8 cellular contexts compared by ENCODE assay signal in the genomic region with DNA sequence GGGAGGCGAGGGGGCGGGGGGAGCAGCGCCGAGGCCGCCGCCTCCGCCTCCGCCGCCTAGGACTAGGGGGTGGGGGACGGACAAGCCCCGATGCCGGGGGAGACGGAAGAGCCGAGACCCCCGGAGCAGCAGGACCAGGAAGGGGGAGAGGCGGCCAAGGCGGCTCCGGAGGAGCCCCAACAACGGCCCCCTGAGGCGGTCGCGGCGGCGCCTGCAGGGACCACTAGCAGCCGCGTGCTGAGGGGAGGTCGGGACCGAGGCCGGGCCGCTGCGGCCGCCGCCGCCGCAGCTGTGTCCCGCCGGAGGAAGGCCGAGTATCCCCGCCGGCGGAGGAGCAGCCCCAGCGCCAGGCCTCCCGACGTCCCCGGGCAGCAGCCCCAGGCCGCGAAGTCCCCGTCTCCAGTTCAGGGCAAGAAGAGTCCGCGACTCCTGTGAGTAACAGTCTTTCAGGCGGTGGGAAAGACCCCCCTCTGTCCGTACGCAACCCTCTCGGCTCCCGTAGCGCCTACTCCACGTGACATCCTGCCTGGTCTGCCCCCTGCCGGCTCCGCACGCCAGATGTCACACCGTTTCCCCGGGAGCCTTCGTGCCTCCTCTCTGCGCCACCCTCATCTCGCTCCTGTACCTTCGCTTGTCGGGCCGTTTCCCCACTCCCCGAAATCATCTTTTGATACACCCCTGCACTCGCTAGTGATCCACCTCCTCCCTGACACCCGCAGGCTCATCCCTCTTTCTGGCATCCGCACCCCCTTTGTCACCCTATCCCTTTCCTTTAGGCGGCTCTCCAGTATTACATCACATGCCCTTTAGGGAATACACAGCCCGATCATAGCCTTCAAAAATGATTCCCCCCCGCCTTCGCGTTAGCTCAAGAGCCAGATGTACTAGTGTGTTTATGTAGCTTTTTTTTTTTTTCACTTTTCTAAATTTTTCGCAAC. TPM values are rescaled to one million over a fixed set of nuclear protein-coding genes. Genes with fewer than 3 reads are reported as not detected.
DNase-seq lines count a peak whose midpoint lies in the region; ATAC-seq lines count a peak whose summit lies in the region.

No MANE protein-coding gene starts in this region.

- H3K27me3 Mint-ChIP-seq in activated T-cell treated with anti-CD3 and anti-CD28 coated beads, Interleukin-2, amount 50 U/mL, for 24 hours: no peaks in the 10 kb centered on the region

- H3K9me3 ChIP-seq in muscle layer of colon (ENCODE audit: low read length): no peaks in the 10 kb centered on the region

- H3K4me3 Mint-ChIP-seq in activated T-cell treated with anti-CD3 and anti-CD28 coated beads, Interleukin-2, amount 50 U/mL, for 24 hours: peak overlapping the region; percentile 90

- no peaks in the 10 kb centered on the region for H3K9me3 Mint-ChIP-seq in activated T-cell treated with anti-CD3 and anti-CD28 coated beads, Interleukin-2, amount 50 U/mL, for 24 hours

- H3K27me3 ChIP-seq in muscle layer of colon (ENCODE audit: control insufficient read depth in 1 of 2, insufficient read depth in 2 of 2, low read length in 2 of 2): no peaks in the 10 kb centered on the region

- no peaks in the 10 kb centered on the region for H3K36me3 ChIP-seq in muscle layer of colon (ENCODE audit: insufficient read depth, low read length)

- peak overlapping the region; percentile 88 for H3K4me3 ChIP-seq in Jurkat, Clone E6-1 (ENCODE audit: low read length)
- H3K4me3 ChIP-seq in muscle layer of colon (ENCODE audit: low read depth in 1 of 2, low read length in 2 of 2): peak overlapping the region; percentile 93 to 94

- peaks cover 55% of the 10 kb centered on the region for H3K4me1 Mint-ChIP-seq in activated T-cell treated with anti-CD3 and anti-CD28 coated beads, Interleukin-2, amount 50 U/mL, for 24 hours (ENCODE audit: low read depth)

- H3K27ac ChIP-seq in muscle layer of colon (ENCODE audit: low read depth, low read length): peak overlapping the region; percentile 95

- ATAC-seq in GM21619 (IDR thresholded peaks at IDR 0.05; ENCODE audit: unreplicated experiment) (peak; percentile 38), esophagus mucosa (peak; percentile 71)

- peaks cover 74% of the 10 kb centered on the region for H3K36me3 Mint-ChIP-seq in activated T-cell treated with anti-CD3 and anti-CD28 coated beads, Interleukin-2, amount 50 U/mL, for 24 hours (ENCODE audit: low read depth)

- peak overlapping the region; percentile 100 for H3K27ac Mint-ChIP-seq in activated T-cell treated with anti-CD3 and anti-CD28 coated beads, Interleukin-2, amount 50 U/mL, for 24 hours

- H3K9ac ChIP-seq in muscle layer of colon (ENCODE audit: low read length): peak overlapping the region; percentile 84

- DNase-seq in DMS153 treated with DMSO at 0.1 percent for 48 hours (lab: John Stamatoyannopoulos, UW; ENCODE audit: unreplicated experiment) (peak; percentile 82), OCI-M2 (lab: John Stamatoyannopoulos, UW; ENCODE audit: unreplicated experiment) (peak; percentile 7)
- DNase-seq in Jurkat, Clone E6-1 (ENCODE audit: low read depth, low spot score): peak; percentile 90
- peak; percentile 94 for DNase-seq in activated T-cell treated with anti-CD3 and anti-CD28 coated beads, Interleukin-2, amount 50 U/mL, for 24 hours
- peak; percentile 85 to 87 for DNase-seq in stimulated activated CD8-positive, alpha-beta memory T cell treated with anti-CD3 and anti-CD28 coated beads, Interleukin-7, amount 100 ng/mL, for 1 hour (ENCODE audit: low read depth in 2 of 2)

- peaks cover 60% of the 10 kb centered on the region for H3K4me1 ChIP-seq in muscle layer of colon (ENCODE audit: insufficient read depth, low read length)

RNA-seq across cellular contexts. Expression of gene ZFP91, which starts 0.6 kb away (rescaled TPM):
- polyA plus RNA-seq in Jurkat, Clone E6-1 (2012; ENCODE audit: insufficient read depth, insufficient read length): 30.9 TPM
- 33.8 TPM for total RNA-seq in esophagus mucosa

RNA-seq across cellular contexts. Expression of gene LPXN, which starts 3.8 kb away (rescaled TPM):
- 141 TPM for polyA plus RNA-seq in Jurkat, Clone E6-1 (2012; ENCODE audit: insufficient read depth, insufficient read length)
- total RNA-seq in esophagus mucosa: 1.7 TPM

RNA-seq across cellular contexts. Expression of gene CNTF, which starts 43.0 kb away (rescaled TPM):
- polyA plus RNA-seq in Jurkat, Clone E6-1 (2012; ENCODE audit: insufficient read depth, insufficient read length): 0.70 TPM
- total RNA-seq in esophagus mucosa: 0.76 TPM

Comparison
In these comparisons a context has a peak if more than half of its experiments do, and no peak if none do; other contexts are left out.
1. Peak in every context shown above with its lines: DNase-seq, ATAC-seq, H3K4me3 ChIP-seq and H3K27ac ChIP-seq.
2. DNase-seq: peak in every context shown above with its lines; median percentile 94 in activated T-cell treated with anti-CD3 and anti-CD28 coated beads, Interleukin-2, amount 50 U/mL, for 24 hours; 90 in Jurkat, Clone E6-1; 86 in stimulated activated CD8-positive, alpha-beta memory T cell treated with anti-CD3 and anti-CD28 coated beads, Interleukin-7, amount 100 ng/mL, for 1 hour; 82 in DMS153 treated with DMSO at 0.1 percent for 48 hours; 7 in OCI-M2.